In genomic region chr10:119367841-119368549, GRCh38 we compare ENCODE assay signal across 25 cellular contexts.
A peak's percentile ranks its signal among the peaks of the same experiment; 100 is the strongest.
DNase-seq lines count a peak whose midpoint lies in the region; ATAC-seq and TF ChIP-seq lines count a peak whose summit lies in the region.
"Had no signal": no experiment of that assay in that cellular context is flagged by ENCODE, and none has a peak within 500 bp of the region (broad histone marks: within the 10 kb centered on the region; RNA-seq: fewer than 3 reads in every experiment).

No MANE protein-coding gene starts in this region.

- H4K20me1 ChIP-seq in DOHH2 (ENCODE audit: control insufficient read depth, insufficient read depth, low read depth, low read length) = peaks cover 17% of the 10 kb centered on the region

- H3K27me3 Mint-ChIP-seq in activated B cell treated with CpG ODN at 0.5 μM for 24 hours = no peaks in the 10 kb centered on the region
- H3K27me3 Mint-ChIP-seq in activated naive CD8-positive, alpha-beta T cell treated with anti-CD3 and anti-CD28 coated beads for 36 hours = no peaks in the 10 kb centered on the region
- H3K27me3 Mint-ChIP-seq: activated naive CD4-positive, alpha-beta T cell treated with anti-CD3 and anti-CD28 coated beads, Interleukin-2, amount 10 ng/mL, durations not matched to agents 7 days and 5 days; T-helper 17 cell had no signal

- peaks cover 2% of the 10 kb centered on the region for H3K9me3 Mint-ChIP-seq in activated B cell treated with CpG ODN at 0.5 μM for 24 hours
- H3K9me3 Mint-ChIP-seq in activated naive CD8-positive, alpha-beta T cell treated with anti-CD3 and anti-CD28 coated beads for 36 hours = no peaks in the 10 kb centered on the region
- H3K9me3 Mint-ChIP-seq: activated naive CD4-positive, alpha-beta T cell treated with anti-CD3 and anti-CD28 coated beads, Interleukin-2, amount 10 ng/mL, durations not matched to agents 7 days and 5 days; activated T-cell treated with anti-CD3 and anti-CD28 coated beads, Interleukin-2, amount 50 U/mL, for 4 hours; endodermal cell; nephron had no signal

- H3K4me1 ChIP-seq in DOHH2 (ENCODE audit: control insufficient read depth, low read length) (peaks cover 54% of the 10 kb centered on the region), lower lobe of right lung (peaks cover 95% of the 10 kb centered on the region), subcutaneous abdominal adipose tissue (ENCODE audit: control insufficient read depth in 5 of 5, insufficient read depth in 5 of 5, low read length in 5 of 5) (peaks cover 11 to 81% (median 60%) of the 10 kb centered on the region in 5 donors)

- no peak for DNase-seq in activated B cell treated with CpG ODN at 0.5 μM for 24 hours
- no peak for DNase-seq in lower lobe of right lung
- no peak for DNase-seq in GM20000 (ENCODE audit: low spot score)
- DNase-seq in activated naive CD8-positive, alpha-beta T cell treated with anti-CD3 and anti-CD28 coated beads for 36 hours = no peak
- no peak for DNase-seq in activated CD8-positive, alpha-beta memory T cell treated with anti-CD3 and anti-CD28 coated beads for 24 hours
- DNase-seq: activated CD4-positive, alpha-beta T cell treated with anti-CD3 and anti-CD28 coated beads for 4 hours; activated naive CD4-positive, alpha-beta T cell treated with anti-CD3 and anti-CD28 coated beads, Interleukin-2, amount 10 ng/mL, durations not matched to agents 7 days and 5 days; activated T-cell treated with anti-CD3 and anti-CD28 coated beads, Interleukin-2, amount 50 U/mL, for 4 hours; amygdala; endodermal cell; Kasumi-1; left colon; NCI-H1694; NCI-H526 treated with DMSO at 0.1 percent for 48 hours; SK-N-SH; stimulated activated CD8-positive, alpha-beta memory T cell treated with anti-CD3 and anti-CD28 coated beads, Interleukin-4, amount 100 ng/mL, for 48 hours; T-helper 17 cell had no signal

- H3K27me3 ChIP-seq in DOHH2 (ENCODE audit: control insufficient read depth, low read length) (peaks cover 93% of the 10 kb centered on the region), lower lobe of right lung (ENCODE audit: low read depth) (no peaks in the 10 kb centered on the region), subcutaneous abdominal adipose tissue (ENCODE audit: control insufficient read depth in 5 of 5, insufficient read depth in 4 of 5, low read length in 5 of 5) (peaks cover 0 to 15% (median 0%) of the 10 kb centered on the region in 5 donors)

- ATAC-seq in activated B cell treated with CpG ODN at 0.5 μM for 24 hours (ENCODE audit: low read depth) = no peak
- ATAC-seq in lower lobe of right lung = no peak
- no peak for ATAC-seq in HG03108 (IDR thresholded peaks at IDR 0.05; ENCODE audit: unreplicated experiment)
- ATAC-seq: activated T-cell treated with anti-CD3 and anti-CD28 coated beads, Interleukin-2, amount 50 U/mL, for 4 hours; left colon; sciatic nerve; T-helper 17 cell had no signal

- H3K9me2 ChIP-seq in DOHH2 (replicated peaks; ENCODE audit: control insufficient read depth, low read length) = no peaks in the 10 kb centered on the region
- H3K9me2 ChIP-seq: SK-N-SH had no signal

- H3K4me2 ChIP-seq in DOHH2 (ENCODE audit: low read length) = peak overlapping the region; percentile 77
- H3K4me2 ChIP-seq: SK-N-SH had no signal

- POLR2A ChIA-PET in activated B cell treated with CpG ODN at 0.5 μM for 24 hours (lab: Charles Lee) = interaction anchor here (1.1 kb wide), 1 partner anchor 34 kb away, joined by 3 read pairs; no protein-coding TSS in a partner anchor

- H3K4me3 ChIP-seq in DOHH2 (ENCODE audit: low read length) (peak overlapping the region; percentile 48; the same call in 1 of the 2 replicates), lower lobe of right lung (no peak overlapping the region), subcutaneous abdominal adipose tissue (ENCODE audit: low read depth in 1 of 5, low read length in 5 of 5) (no peak overlapping the region)
- H3K4me3 ChIP-seq: coronary artery had no signal

- H3K9ac ChIP-seq in subcutaneous abdominal adipose tissue (ENCODE audit: low read length in 5 of 5) = no peak overlapping the region
- H3K9ac ChIP-seq: SK-N-SH had no signal

- H3K36me3 Mint-ChIP-seq in activated B cell treated with CpG ODN at 0.5 μM for 24 hours (ENCODE audit: low read depth) = peaks cover 22% of the 10 kb centered on the region
- no peaks in the 10 kb centered on the region for H3K36me3 Mint-ChIP-seq in activated naive CD8-positive, alpha-beta T cell treated with anti-CD3 and anti-CD28 coated beads for 36 hours

- H3K27ac ChIP-seq in DOHH2 (ENCODE audit: low read depth, low read length) (no peak overlapping the region), lower lobe of right lung (peak overlapping the region; percentile 77), subcutaneous abdominal adipose tissue (ENCODE audit: low read depth, low read length) (peak overlapping the region; percentile 91)
- H3K27ac ChIP-seq: C4-2B, RWPE1 had no signal

- CTCF ChIA-PET in activated B cell treated with CpG ODN at 0.5 μM for 24 hours (lab: Charles Lee) = interaction anchor here (1.7 kb wide), 1 partner anchor 161 kb away, joined by 6 read pairs; the partner anchor contains the start of gene GRK5

- H3F3A ChIP-seq in DOHH2 (ENCODE audit: control insufficient read depth, insufficient read depth) = peaks cover 14% of the 10 kb centered on the region

- intact Hi-C loops in activated B cell treated with CpG ODN at 0.5 μM for 24 hours (cut with micrococcal nuclease) (loop anchor here (2.0 to 5.0 kb wide), 4 partner anchors 36 to 101 kb away; no protein-coding TSS in a partner anchor), lower lobe of right lung (cut with DNase I) (no loop called here)

- no peak for TF ChIP-seq CTCF in DOHH2 (IDR thresholded peaks at IDR 0.05; ENCODE audit: low read depth, low read length, poor library complexity, severe bottlenecking)
- TF ChIP-seq CTCF in activated B cell treated with CpG ODN at 0.5 μM for 24 hours (IDR thresholded peaks at IDR 0.05) = no peak
- TF ChIP-seq CTCF in lower lobe of right lung (IDR thresholded peaks at IDR 0.05) = no peak
- TF ChIP-seq CTCF in GM20000 (IDR thresholded peaks at IDR 0.05; ENCODE audit: extremely low read depth, missing control alignments) = no peak

- H3K4me3 Mint-ChIP-seq in activated B cell treated with CpG ODN at 0.5 μM for 24 hours = no peak overlapping the region
- H3K4me3 Mint-ChIP-seq in activated naive CD8-positive, alpha-beta T cell treated with anti-CD3 and anti-CD28 coated beads for 36 hours = no peak overlapping the region
- H3K4me3 Mint-ChIP-seq: activated naive CD4-positive, alpha-beta T cell treated with anti-CD3 and anti-CD28 coated beads, Interleukin-2, amount 10 ng/mL, durations not matched to agents 7 days and 5 days; activated T-cell treated with anti-CD3 and anti-CD28 coated beads, Interleukin-2, amount 50 U/mL, for 4 hours; endodermal cell; nephron; T-helper 17 cell had no signal

- peaks cover 55% of the 10 kb centered on the region for H3K4me1 Mint-ChIP-seq in activated B cell treated with CpG ODN at 0.5 μM for 24 hours
- H3K4me1 Mint-ChIP-seq in activated naive CD8-positive, alpha-beta T cell treated with anti-CD3 and anti-CD28 coated beads for 36 hours = peaks cover 10% of the 10 kb centered on the region

- H3K27ac Mint-ChIP-seq in activated B cell treated with CpG ODN at 0.5 μM for 24 hours = peak overlapping the region; percentile 73
- H3K27ac Mint-ChIP-seq in activated naive CD8-positive, alpha-beta T cell treated with anti-CD3 and anti-CD28 coated beads for 36 hours = no peak overlapping the region
- H3K27ac Mint-ChIP-seq: activated naive CD4-positive, alpha-beta T cell treated with anti-CD3 and anti-CD28 coated beads, Interleukin-2, amount 10 ng/mL, durations not matched to agents 7 days and 5 days; endodermal cell; T-helper 17 cell had no signal

- H3K79me2 ChIP-seq in DOHH2 (ENCODE audit: control insufficient read depth, low read length) = no peaks in the 10 kb centered on the region

- H3K9me3 ChIP-seq in DOHH2 (ENCODE audit: control insufficient read depth, insufficient read depth, low read length) (peaks cover 9% of the 10 kb centered on the region; the same call in 1 of the 2 replicates), lower lobe of right lung (no peaks in the 10 kb centered on the region), subcutaneous abdominal adipose tissue (ENCODE audit: control insufficient read depth in 5 of 5, low read length in 5 of 5) (no peaks in the 10 kb centered on the region)
- H3K9me3 ChIP-seq: SK-N-SH had no signal

- no peaks in the 10 kb centered on the region for H3K36me3 ChIP-seq in DOHH2 (ENCODE audit: control insufficient read depth, low read length)
- no peaks in the 10 kb centered on the region for H3K36me3 ChIP-seq in lower lobe of right lung
- H3K36me3 ChIP-seq in subcutaneous abdominal adipose tissue (ENCODE audit: control insufficient read depth in 5 of 5, insufficient read depth in 5 of 5, low read length in 5 of 5) = no peaks in the 10 kb centered on the region
